Comparison of ENCODE assay signal across 1 cellular context in genomic region chr5:34009610-34010009, GRCh38.
TF ChIP-seq lines count a peak whose summit lies in the region.

No MANE protein-coding gene starts in this region.

TF ChIP-seq in WTC11, 78 proteins besides CTCF, POLR2A, EP300 and RAD21 (continued from another document):
- TF ChIP-seq ARID4B (CRISPR knock-in tag; IDR thresholded peaks at IDR 0.05; ENCODE audit: borderline replicate concordance) (no peak), ZNF423 (CRISPR knock-in tag; IDR thresholded peaks at IDR 0.05) (no peak), FOXP4 (CRISPR knock-in tag; IDR thresholded peaks at IDR 0.05) (no peak), ZNF138 (CRISPR knock-in tag; conservative IDR thresholded peaks at IDR 0.05) (no peak), IRF2 (CRISPR knock-in tag; IDR thresholded peaks at IDR 0.05; ENCODE audit: borderline replicate concordance, low read depth) (no peak), ZNF532 (CRISPR knock-in tag; IDR thresholded peaks at IDR 0.05; ENCODE audit: borderline replicate concordance) (no peak), TEAD4 (CRISPR knock-in tag; IDR thresholded peaks at IDR 0.05) (no peak), SMAD3 (CRISPR knock-in tag; IDR thresholded peaks at IDR 0.05; ENCODE audit: borderline replicate concordance) (no peak), CBFB (CRISPR knock-in tag; IDR thresholded peaks at IDR 0.05; ENCODE audit: low read depth) (no peak), NFYB (CRISPR knock-in tag; conservative IDR thresholded peaks at IDR 0.05; ENCODE audit: low read depth) (no peak), CDX4 (CRISPR knock-in tag; IDR thresholded peaks at IDR 0.05; ENCODE audit: borderline replicate concordance) (no peak)
